Comparison of ENCODE assay signal across 1 cellular context in genomic region chr19:52026255-52026990, GRCh38.
A peak's percentile ranks its signal among the peaks of the same experiment; 100 is the strongest.
TF ChIP-seq lines count a peak whose summit lies in the region.

No MANE protein-coding gene starts in this region.

TF ChIP-seq in HepG2, 621 proteins besides CTCF, POLR2A, EP300 and RAD21 (continued from another document):
- TF ChIP-seq SP140L (CRISPR knock-in tag; IDR thresholded peaks at IDR 0.05; ENCODE audit: borderline replicate concordance) = 0 out of 2 replicates have a peak, but pooled peaks have one; percentile 32
- TF ChIP-seq DPF2 (CRISPR knock-in tag; IDR thresholded peaks at IDR 0.05; ENCODE audit: borderline replicate concordance, low read depth) = peak; percentile 44; the same call in 1 of the 2 replicates
- peak; percentile 20; the same call in 1 of the 2 replicates for TF ChIP-seq HOXA3 (CRISPR knock-in tag; IDR thresholded peaks at IDR 0.05)
- TF ChIP-seq, protein P1, sequence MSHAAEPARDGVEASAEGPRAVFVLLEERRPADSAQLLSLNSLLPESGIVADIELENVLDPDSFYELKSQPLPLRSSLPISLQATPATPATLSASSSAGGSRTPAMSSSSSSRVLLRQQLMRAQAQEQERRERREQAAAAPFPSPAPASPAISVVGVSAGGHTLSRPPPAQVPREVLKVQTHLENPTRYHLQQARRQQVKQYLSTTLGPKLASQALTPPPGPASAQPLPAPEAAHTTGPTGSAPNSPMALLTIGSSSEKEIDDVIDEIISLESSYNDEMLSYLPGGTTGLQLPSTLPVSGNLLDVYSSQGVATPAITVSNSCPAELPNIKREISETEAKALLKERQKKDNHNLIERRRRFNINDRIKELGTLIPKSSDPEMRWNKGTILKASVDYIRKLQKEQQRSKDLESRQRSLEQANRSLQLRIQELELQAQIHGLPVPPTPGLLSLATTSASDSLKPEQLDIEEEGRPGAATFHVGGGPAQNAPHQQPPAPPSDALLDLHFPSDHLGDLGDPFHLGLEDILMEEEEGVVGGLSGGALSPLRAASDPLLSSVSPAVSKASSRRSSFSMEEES (CRISPR knock-in tag; IDR thresholded peaks at IDR 0.05) = 0 out of 2 replicates have a peak, but pooled peaks have one; percentile 33
- 0 out of 2 replicates have a peak, but pooled peaks have one; percentile 46 for TF ChIP-seq PAWR (CRISPR knock-in tag; IDR thresholded peaks at IDR 0.05; ENCODE audit: borderline replicate concordance)
- 0 out of 2 replicates have a peak, but pooled peaks have one; percentile 32 for TF ChIP-seq KAT8 (CRISPR knock-in tag; IDR thresholded peaks at IDR 0.05)
- peak; percentile 54; the same call in 1 of the 2 replicates for TF ChIP-seq ZNF556 (CRISPR knock-in tag; IDR thresholded peaks at IDR 0.05; ENCODE audit: borderline replicate concordance)
